ENCODE assay signal across 8 cellular contexts in the genomic region with DNA sequence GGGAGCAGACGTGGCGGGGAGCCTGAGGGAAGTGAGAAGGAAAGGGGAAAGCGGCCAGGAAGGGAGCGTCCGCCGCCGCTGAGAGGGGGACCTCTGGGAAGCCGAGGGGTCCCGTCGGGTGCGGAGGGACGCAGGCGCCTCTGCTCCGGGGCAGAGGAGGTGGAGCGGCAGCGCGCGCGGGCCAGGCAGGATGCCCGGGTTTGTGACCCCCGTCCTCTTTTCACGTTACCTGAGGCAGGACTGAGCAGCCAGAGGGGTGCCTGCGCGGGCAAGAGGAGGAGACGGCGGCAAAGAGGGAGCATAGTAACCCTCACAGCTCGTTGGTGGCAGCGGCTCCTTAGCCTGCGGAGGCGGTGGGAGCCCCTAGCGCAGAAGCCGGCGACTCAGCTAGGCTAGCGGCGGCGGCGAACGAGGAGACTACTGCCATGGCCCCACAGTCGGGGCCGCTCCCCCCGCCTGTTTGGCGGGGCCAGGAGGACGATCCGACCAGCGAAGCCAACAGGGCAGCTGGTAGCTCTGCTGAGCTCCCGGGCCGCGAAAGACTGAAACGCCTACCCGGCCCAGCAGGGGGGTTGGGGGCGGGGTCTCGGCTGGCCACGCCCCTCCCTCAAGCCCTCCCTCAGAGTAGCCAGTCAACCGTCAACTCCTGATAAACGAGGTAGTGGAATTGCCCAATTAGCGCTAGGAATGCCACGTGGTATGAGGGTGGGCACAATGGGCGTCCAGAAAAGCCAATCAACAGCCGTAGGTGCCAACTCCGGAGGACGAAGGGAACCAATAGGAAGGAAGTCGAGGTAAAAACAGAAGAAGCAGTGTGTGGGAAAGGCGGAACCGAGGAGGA. TPM values are rescaled to one million over a fixed set of nuclear protein-coding genes. Genes with fewer than 3 reads are reported as not detected.
DNase-seq lines count a peak whose midpoint lies in the region; ATAC-seq and TF ChIP-seq lines count a peak whose summit lies in the region.

A gene with protein sequence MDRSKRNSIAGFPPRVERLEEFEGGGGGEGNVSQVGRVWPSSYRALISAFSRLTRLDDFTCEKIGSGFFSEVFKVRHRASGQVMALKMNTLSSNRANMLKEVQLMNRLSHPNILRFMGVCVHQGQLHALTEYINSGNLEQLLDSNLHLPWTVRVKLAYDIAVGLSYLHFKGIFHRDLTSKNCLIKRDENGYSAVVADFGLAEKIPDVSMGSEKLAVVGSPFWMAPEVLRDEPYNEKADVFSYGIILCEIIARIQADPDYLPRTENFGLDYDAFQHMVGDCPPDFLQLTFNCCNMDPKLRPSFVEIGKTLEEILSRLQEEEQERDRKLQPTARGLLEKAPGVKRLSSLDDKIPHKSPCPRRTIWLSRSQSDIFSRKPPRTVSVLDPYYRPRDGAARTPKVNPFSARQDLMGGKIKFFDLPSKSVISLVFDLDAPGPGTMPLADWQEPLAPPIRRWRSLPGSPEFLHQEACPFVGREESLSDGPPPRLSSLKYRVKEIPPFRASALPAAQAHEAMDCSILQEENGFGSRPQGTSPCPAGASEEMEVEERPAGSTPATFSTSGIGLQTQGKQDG (minus strand): TSS at position 541 of the 841 bp plus-strand sequence. CDS start 33,378 bp downstream, outside the sequence.

- TF ChIP-seq EP300 in tibial nerve (IDR thresholded peaks at IDR 0.05): peak; percentile 77 to 96

- H3K4me2 ChIP-seq in parathyroid adenoma (ENCODE audit: low read length): peak within 1 kb of the TSS; percentile 80

- no peaks in the 10 kb centered on the region for H3K9me3 Mint-ChIP-seq in activated naive CD8-positive, alpha-beta T cell treated with anti-CD3 and anti-CD28 coated beads, Interleukin-2, amount 50 U/mL, for 24 hours

- no peak within 1 kb of the TSS for H3K27ac Mint-ChIP-seq in activated naive CD8-positive, alpha-beta T cell treated with anti-CD3 and anti-CD28 coated beads, Interleukin-2, amount 50 U/mL, for 24 hours

- H3K27ac ChIP-seq in parathyroid adenoma: peak within 1 kb of the TSS; percentile 73
- H3K27ac ChIP-seq in tibial nerve: peak within 1 kb of the TSS; percentile 53 to 95 (median 82)

- intact Hi-C loops in cardiac septum (cut with DNase I): loop anchor here (2.0 to 10.0 kb wide), 3 partner anchors 189 to 476 kb away; a partner anchor contains a TSS

- H3K79me2 ChIP-seq in parathyroid adenoma: no peaks in the 10 kb centered on the region

- no peak within 1 kb of the TSS for H3K4me3 Mint-ChIP-seq in activated naive CD8-positive, alpha-beta T cell treated with anti-CD3 and anti-CD28 coated beads, Interleukin-2, amount 50 U/mL, for 24 hours

- no peaks in the 10 kb centered on the region for H3K36me3 Mint-ChIP-seq in activated naive CD8-positive, alpha-beta T cell treated with anti-CD3 and anti-CD28 coated beads, Interleukin-2, amount 50 U/mL, for 24 hours (ENCODE audit: low read depth)

- H3K36me3 ChIP-seq in parathyroid adenoma (ENCODE audit: control insufficient read depth, insufficient read depth, low read length) (no peaks in the 10 kb centered on the region), tibial nerve (no peaks in the 10 kb centered on the region)

- H3K27me3 ChIP-seq in parathyroid adenoma (ENCODE audit: control insufficient read depth, insufficient read depth, low read length): no peaks in the 10 kb centered on the region
- no peaks in the 10 kb centered on the region for H3K27me3 ChIP-seq in tibial nerve

- H3K27me3 Mint-ChIP-seq in activated naive CD8-positive, alpha-beta T cell treated with anti-CD3 and anti-CD28 coated beads, Interleukin-2, amount 50 U/mL, for 24 hours: no peaks in the 10 kb centered on the region

- H3K4me1 ChIP-seq in parathyroid adenoma (no peaks in the 10 kb centered on the region), tibial nerve (peaks cover 0 to 21% (median 12%) of the 10 kb centered on the region in 4 donors)

- TF ChIP-seq CTCF in GM12875 (IDR thresholded peaks at IDR 0.05; ENCODE audit: borderline replicate concordance, insufficient read depth, low read depth, low read length): 0 out of 2 replicates have a peak, but pooled peaks have one; percentile 16
- TF ChIP-seq CTCF in parathyroid adenoma (IDR thresholded peaks at IDR 0.05): no peak
- TF ChIP-seq CTCF in tibial nerve (IDR thresholded peaks at IDR 0.05): peak in 3 of 5 experiments; percentile 19 to 70 (median 64)

- peak within 1 kb of the TSS; percentile 46 for H3K9ac ChIP-seq in parathyroid adenoma

- H3K4me1 Mint-ChIP-seq in activated naive CD8-positive, alpha-beta T cell treated with anti-CD3 and anti-CD28 coated beads, Interleukin-2, amount 50 U/mL, for 24 hours: peaks cover 4% of the 10 kb centered on the region

- H3K4me3 ChIP-seq in GM12875 (ENCODE audit: low read depth, low read length) (peak within 1 kb of the TSS; percentile 95), parathyroid adenoma (ENCODE audit: low read depth, low read length) (peak within 1 kb of the TSS; percentile 65), tibial nerve (peak within 1 kb of the TSS; percentile 74 to 98 (median 84))

- 0 to 1% methylated on average over 36 to 51 of the region's 64 CpGs for WGBS in tibial nerve, 2 donors

- peak; percentile 88 for ATAC-seq in HG02759 (IDR thresholded peaks at IDR 0.05; ENCODE audit: unreplicated experiment)
- ATAC-seq in activated naive CD8-positive, alpha-beta T cell treated with anti-CD3 and anti-CD28 coated beads, Interleukin-2, amount 50 U/mL, for 24 hours: peak; percentile 94

- peak within 1 kb of the TSS; percentile 86 for H2AFZ ChIP-seq in parathyroid adenoma

- peak; percentile 79 to 94 for TF ChIP-seq POLR2A in tibial nerve (IDR thresholded peaks at IDR 0.05)

- DNase-seq in NCI-H1105 treated with DMSO at 0.1 percent for 48 hours (lab: John Stamatoyannopoulos, UW) (peak; percentile 100), SKM-1 (lab: John Stamatoyannopoulos, UW; ENCODE audit: unreplicated experiment) (peak; percentile 99), cardiac septum (ENCODE audit: low spot score) (peak; percentile 98), tibial nerve (ENCODE audit: low spot score in 2 of 2) (peak; percentile 95 to 97)
- peak; percentile 94 for DNase-seq in activated naive CD8-positive, alpha-beta T cell treated with anti-CD3 and anti-CD28 coated beads, Interleukin-2, amount 50 U/mL, for 24 hours

- H3K9me3 ChIP-seq in parathyroid adenoma (ENCODE audit: control insufficient read depth, low read length): no peaks in the 10 kb centered on the region
- no peaks in the 10 kb centered on the region for H3K9me3 ChIP-seq in tibial nerve

RNA-seq across cellular contexts. Expression of the gene that starts here (rescaled TPM):
- total RNA-seq in cardiac septum: 1.0 TPM
- total RNA-seq in tibial nerve: 10 to 100 TPM in 1 of 4 donors, 1 to 10 TPM in 3; 3.9 to 11.7 (median 8.5) TPM

Comparison
In these comparisons a context has a peak if more than half of its experiments do, and no peak if none do; other contexts are left out.
1. Peak in every context shown above with its lines: DNase-seq, ATAC-seq, H3K4me3 ChIP-seq and H3K27ac ChIP-seq.